In the genomic region with DNA sequence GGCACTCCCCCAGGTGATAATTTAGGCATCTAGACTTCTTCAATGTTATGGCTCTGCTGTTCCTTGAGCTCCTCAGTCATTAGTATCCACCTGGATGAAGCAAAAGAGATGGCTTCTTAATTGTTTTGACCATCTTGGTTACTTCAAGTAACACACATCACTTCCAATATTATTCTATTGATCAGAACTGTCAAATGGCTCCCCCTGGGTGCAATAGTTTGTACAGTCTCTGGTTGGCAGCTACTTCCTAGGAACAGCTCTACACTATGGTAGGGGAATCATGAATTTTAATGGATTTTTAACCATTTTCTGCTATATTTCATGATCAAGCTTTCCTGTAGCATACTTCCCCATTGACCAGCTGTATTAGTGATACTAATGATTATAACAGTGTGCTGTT, we compare ENCODE assay signal across 28 cellular contexts.
DNase-seq lines count a peak whose midpoint lies in the region; TF ChIP-seq lines count a peak whose summit lies in the region.
"Had no signal": no experiment of that assay in that cellular context is flagged by ENCODE, and none has a peak within 500 bp of the region (broad histone marks: within the 10 kb centered on the region; RNA-seq: fewer than 3 reads in every experiment).

No MANE protein-coding gene starts in this region.

- no peak overlapping the region for H3K27ac ChIP-seq in 22Rv1
- H3K27ac ChIP-seq: BLaER1, breast epithelium, sigmoid colon, SJCRH30 had no signal

- H3K4me3 ChIP-seq in fibroblast of mammary gland (ENCODE audit: control insufficient read depth, low read depth, low read length) = no peak overlapping the region
- H3K4me3 ChIP-seq: BLaER1, breast epithelium, sigmoid colon, SJCRH30 had no signal

- DNase-seq in OCI-M1 (lab: John Stamatoyannopoulos, UW) = peak; percentile 4
- DNase-seq in fibroblast of mammary gland (ENCODE audit: low read depth) = no peak
- DNase-seq in kidney glomerular epithelial cell (lab: John Stamatoyannopoulos, UW) = no peak
- DNase-seq in cerebellar cortex (ENCODE audit: low spot score) = no peak
- DNase-seq in NCI-H2081 treated with DMSO at 0.1 percent for 48 hours (lab: John Stamatoyannopoulos, UW) = no peak
- DNase-seq in kidney tubule cell (ENCODE audit: low spot score) = no peak
- DNase-seq: activated CD4-positive, alpha-beta T cell treated with anti-CD3 and anti-CD28 coated beads, Interleukin-2, amount 50 U/mL, for 48 hours; activated CD4-positive, CD25-positive, alpha-beta regulatory T cell; activated CD8-positive, alpha-beta memory T cell treated with anti-CD3 and anti-CD28 coated beads, Interleukin-2, amount 50 U/mL, for 48 hours; activated naive CD4-positive, alpha-beta T cell treated with anti-CD3 and anti-CD28 coated beads, Interleukin-2, amount 10 ng/mL, durations not matched to agents 7 days and 5 days; amniotic stem cell; Caco-2; DND-41; effector CD8-positive, alpha-beta T cell; foreskin melanocyte; left cardiac atrium; NCI-H1436; NCI-H446; NK-92 treated with Interleukin-12 subunit alpha and Interleukin-12 subunit beta, amount 100 ng/mL, for 24 hours; posterior cingulate gyrus; sigmoid colon; SJCRH30; stimulated activated CD4-positive, alpha-beta T cell treated with anti-CD3 and anti-CD28 coated beads, Interleukin-15, amount 100 ng/mL, for 24 hours; stimulated activated naive CD8-positive, alpha-beta T cell treated with anti-CD3 and anti-CD28 coated beads, Interleukin-15, Interleukin-2, amounts not matched to agents 100 U/mL and 50 U/mL, for 24 hours had no signal

- TF ChIP-seq CTCF in 22Rv1 (IDR thresholded peaks at IDR 0.05) = peak; percentile 14; the same call in 1 of the 2 replicates
- TF ChIP-seq CTCF in GM12873 (IDR thresholded peaks at IDR 0.05; ENCODE audit: insufficient read depth, low read depth, low read length, missing control alignments) = peak; percentile 18
- TF ChIP-seq CTCF in fibroblast of mammary gland (conservative IDR thresholded peaks at IDR 0.05; ENCODE audit: control insufficient read depth, insufficient read depth, low read depth, low read length) = peak; percentile 13
